In the genomic region with DNA sequence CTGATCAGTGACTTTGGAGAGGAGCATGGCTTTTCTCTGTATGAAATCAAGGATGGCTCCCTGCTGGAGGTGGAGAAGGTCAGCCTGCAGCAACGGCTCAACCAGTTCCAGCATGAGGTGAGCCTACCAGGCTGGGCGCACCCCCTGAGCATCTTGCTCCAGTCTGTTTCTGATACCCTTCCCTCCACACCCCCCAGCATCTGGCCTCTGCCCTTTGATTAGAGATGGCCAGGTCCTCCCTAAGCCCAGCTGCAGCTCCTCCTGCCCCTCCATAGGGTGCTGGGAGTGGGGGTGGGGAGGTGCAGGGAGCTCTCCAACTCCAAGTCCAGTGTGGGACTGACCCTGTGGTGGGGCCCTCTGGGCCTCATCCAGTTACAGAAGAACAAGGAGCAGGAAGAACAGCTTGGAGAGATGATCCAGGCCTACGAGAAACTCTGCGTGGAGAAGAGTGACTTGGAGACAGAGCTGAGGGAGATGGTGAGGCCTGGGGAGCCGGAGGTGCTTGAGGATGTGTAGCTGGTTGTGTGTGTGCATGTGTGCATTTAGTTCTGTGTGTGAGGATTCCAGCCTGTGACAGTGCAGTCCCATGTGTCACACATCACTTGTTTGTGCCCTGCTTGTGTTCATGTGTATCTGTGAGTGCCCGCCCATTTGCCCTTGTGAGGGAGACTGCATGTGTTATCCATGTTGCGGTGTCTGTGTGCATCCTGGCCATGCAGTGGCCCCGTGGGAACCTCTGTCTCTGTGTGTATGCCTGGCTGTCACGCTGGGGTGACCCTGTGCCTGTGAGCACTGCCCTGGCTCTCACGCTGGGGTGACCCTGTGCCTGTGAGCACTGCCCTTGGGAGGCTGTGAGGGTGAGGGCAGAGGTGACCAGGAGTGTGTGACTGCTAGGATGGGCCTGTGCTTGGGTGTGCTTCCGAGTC, we compare ENCODE assay signal across 12 cellular contexts.
DNase-seq lines count a peak whose midpoint lies in the region; ATAC-seq and TF ChIP-seq lines count a peak whose summit lies in the region.
"Had no signal": no experiment of that assay in that cellular context is flagged by ENCODE, and none has a peak within 500 bp of the region (broad histone marks: within the 10 kb centered on the region; RNA-seq: fewer than 3 reads in every experiment).

No MANE protein-coding gene starts in this region.

- H3K36me3 ChIP-seq in HEK293 (ENCODE audit: control insufficient read depth in 2 of 2, insufficient read depth in 1 of 2, low read length in 2 of 2) (peaks cover 5 to 40% of the 10 kb centered on the region in 2 experiments; a peak in 2 of 3 replicates), neutrophil (peaks cover 44% of the 10 kb centered on the region)
- H3K36me3 ChIP-seq: breast epithelium, SJSA1 had no signal

- H3K4me1 ChIP-seq in HEK293 (ENCODE audit: control insufficient read depth, insufficient read depth, low read length) (peaks cover 12% of the 10 kb centered on the region), neutrophil (ENCODE audit: control insufficient read depth in 1 of 2, insufficient read depth in 1 of 2, low read depth in 1 of 2, low read length in 1 of 2) (peaks cover 35 to 38% of the 10 kb centered on the region in 2 experiments)

- no peak overlapping the region for H3K4me3 Mint-ChIP-seq in central memory CD8-positive, alpha-beta T cell

- H3K27ac ChIP-seq in HEK293 (ENCODE audit: extremely low read depth, low read depth, low read length) = no peak overlapping the region
- peak overlapping the region; percentile 13 for H3K27ac ChIP-seq in neutrophil
- H3K27ac ChIP-seq: SJSA1 had no signal

- peaks cover 77% of the 10 kb centered on the region for H3K4me1 Mint-ChIP-seq in central memory CD8-positive, alpha-beta T cell

- H3K36me3 Mint-ChIP-seq in central memory CD8-positive, alpha-beta T cell (ENCODE audit: insufficient read depth) = peaks cover 33% of the 10 kb centered on the region

- peak; percentile 32 for DNase-seq in activated CD4-positive, CD25-positive, alpha-beta regulatory T cell treated with anti-CD3 and anti-CD28 coated beads, Interleukin-2, amount 50 U/mL, for 72 hours
- DNase-seq in activated CD4-positive, CD25-positive, alpha-beta regulatory T cell (lab: John Stamatoyannopoulos, UW) = no peak
- DNase-seq in central memory CD8-positive, alpha-beta T cell (ENCODE audit: low spot score in 2 of 2) = no peak
- no peak for DNase-seq in NCI-H2029 (lab: John Stamatoyannopoulos, UW)
- no peak for DNase-seq in NCI-H2196 treated with DMSO at 0.1 percent for 48 hours (lab: John Stamatoyannopoulos, UW; ENCODE audit: unreplicated experiment)
- DNase-seq: NCI-H1930 had no signal

- CTCF ChIA-PET in HEK293 (lab: Yijun Ruan, JAX) = interaction anchor here (0.6 to 5.9 kb wide), 19 partner anchors 9 to 753 kb away, joined by 3 to 58 read pairs (median 4); partner anchors contain the start of gene KPNB1

- no peak overlapping the region for H3K4me3 ChIP-seq in HEK293 (ENCODE audit: low read depth, low read length)
- no peak overlapping the region for H3K4me3 ChIP-seq in neutrophil (ENCODE audit: low read depth in 1 of 2, low read length in 1 of 2)
- H3K4me3 ChIP-seq: SJSA1, tibial artery had no signal

- H3K27me3 Mint-ChIP-seq in central memory CD8-positive, alpha-beta T cell = no peaks in the 10 kb centered on the region

- ATAC-seq in central memory CD8-positive, alpha-beta T cell (replicated peaks; ENCODE audit: extremely low read depth, poor library complexity, severe bottlenecking) = no peak
- ATAC-seq in HG02870 (IDR thresholded peaks at IDR 0.05; ENCODE audit: unreplicated experiment) = no peak

- H3K27ac Mint-ChIP-seq in central memory CD8-positive, alpha-beta T cell (ENCODE audit: low read depth) = peak overlapping the region; percentile 54

- POLR2A ChIA-PET in HEK293 (lab: Yijun Ruan, JAX) = interaction anchor here (0.8 to 1.5 kb wide), 4 partner anchors 9 to 22 kb away, joined by 3 to 9 read pairs (median 4); no protein-coding TSS in a partner anchor

- TF ChIP-seq CTCF in HEK293 (tag by site-specific recombination; IDR thresholded peaks at IDR 0.05) = no peak
- TF ChIP-seq CTCF in neutrophil (IDR thresholded peaks at IDR 0.05) = no peak

- H3K9me3 ChIP-seq in HEK293 (ENCODE audit: control insufficient read depth, insufficient read depth, low read depth, low read length) = no peaks in the 10 kb centered on the region
- H3K9me3 ChIP-seq in neutrophil = no peaks in the 10 kb centered on the region
- H3K9me3 ChIP-seq: breast epithelium, SJSA1, tibial artery had no signal

- H3K9me3 Mint-ChIP-seq in central memory CD8-positive, alpha-beta T cell = no peaks in the 10 kb centered on the region

- peaks cover 5% of the 10 kb centered on the region for H3K27me3 ChIP-seq in neutrophil
- H3K27me3 ChIP-seq: breast epithelium, SJSA1, tibial artery had no signal

TF ChIP-seq in HEK293, 187 proteins besides CTCF, POLR2A, EP300 and RAD21 (continues in another document):
- TF ChIP-seq ZNF777 (tag by site-specific recombination; IDR thresholded peaks at IDR 0.05; ENCODE audit: borderline replicate concordance) (no peak), KLF10 (tag by site-specific recombination; IDR thresholded peaks at IDR 0.05) (no peak), TCF7L2 (IDR thresholded peaks at IDR 0.05; ENCODE audit: borderline replicate concordance, low read depth, low read length) (no peak), BCL6B (tag by site-specific recombination; IDR thresholded peaks at IDR 0.05) (no peak), ZBTB17 (tag by site-specific recombination; IDR thresholded peaks at IDR 0.05) (peak; percentile 64), ZNF639 (tag by site-specific recombination; IDR thresholded peaks at IDR 0.05) (no peak), ZNF624 (tag by site-specific recombination; IDR thresholded peaks at IDR 0.05) (no peak), ZNF202 (tag by site-specific recombination; IDR thresholded peaks at IDR 0.05; ENCODE audit: borderline replicate concordance) (no peak), ZNF843 (tag by site-specific recombination; IDR thresholded peaks at IDR 0.05) (no peak), ZFHX2 (tag by site-specific recombination; conservative IDR thresholded peaks at IDR 0.05) (no peak)
- TF ChIP-seq, protein P1, sequence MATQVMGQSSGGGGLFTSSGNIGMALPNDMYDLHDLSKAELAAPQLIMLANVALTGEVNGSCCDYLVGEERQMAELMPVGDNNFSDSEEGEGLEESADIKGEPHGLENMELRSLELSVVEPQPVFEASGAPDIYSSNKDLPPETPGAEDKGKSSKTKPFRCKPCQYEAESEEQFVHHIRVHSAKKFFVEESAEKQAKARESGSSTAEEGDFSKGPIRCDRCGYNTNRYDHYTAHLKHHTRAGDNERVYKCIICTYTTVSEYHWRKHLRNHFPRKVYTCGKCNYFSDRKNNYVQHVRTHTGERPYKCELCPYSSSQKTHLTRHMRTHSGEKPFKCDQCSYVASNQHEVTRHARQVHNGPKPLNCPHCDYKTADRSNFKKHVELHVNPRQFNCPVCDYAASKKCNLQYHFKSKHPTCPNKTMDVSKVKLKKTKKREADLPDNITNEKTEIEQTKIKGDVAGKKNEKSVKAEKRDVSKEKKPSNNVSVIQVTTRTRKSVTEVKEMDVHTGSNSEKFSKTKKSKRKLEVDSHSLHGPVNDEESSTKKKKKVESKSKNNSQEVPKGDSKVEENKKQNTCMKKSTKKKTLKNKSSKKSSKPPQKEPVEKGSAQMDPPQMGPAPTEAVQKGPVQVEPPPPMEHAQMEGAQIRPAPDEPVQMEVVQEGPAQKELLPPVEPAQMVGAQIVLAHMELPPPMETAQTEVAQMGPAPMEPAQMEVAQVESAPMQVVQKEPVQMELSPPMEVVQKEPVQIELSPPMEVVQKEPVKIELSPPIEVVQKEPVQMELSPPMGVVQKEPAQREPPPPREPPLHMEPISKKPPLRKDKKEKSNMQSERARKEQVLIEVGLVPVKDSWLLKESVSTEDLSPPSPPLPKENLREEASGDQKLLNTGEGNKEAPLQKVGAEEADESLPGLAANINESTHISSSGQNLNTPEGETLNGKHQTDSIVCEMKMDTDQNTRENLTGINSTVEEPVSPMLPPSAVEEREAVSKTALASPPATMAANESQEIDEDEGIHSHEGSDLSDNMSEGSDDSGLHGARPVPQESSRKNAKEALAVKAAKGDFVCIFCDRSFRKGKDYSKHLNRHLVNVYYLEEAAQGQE (tag by site-specific recombination; IDR thresholded peaks at IDR 0.05) = peak; percentile 75
- TF ChIP-seq, protein P2, sequence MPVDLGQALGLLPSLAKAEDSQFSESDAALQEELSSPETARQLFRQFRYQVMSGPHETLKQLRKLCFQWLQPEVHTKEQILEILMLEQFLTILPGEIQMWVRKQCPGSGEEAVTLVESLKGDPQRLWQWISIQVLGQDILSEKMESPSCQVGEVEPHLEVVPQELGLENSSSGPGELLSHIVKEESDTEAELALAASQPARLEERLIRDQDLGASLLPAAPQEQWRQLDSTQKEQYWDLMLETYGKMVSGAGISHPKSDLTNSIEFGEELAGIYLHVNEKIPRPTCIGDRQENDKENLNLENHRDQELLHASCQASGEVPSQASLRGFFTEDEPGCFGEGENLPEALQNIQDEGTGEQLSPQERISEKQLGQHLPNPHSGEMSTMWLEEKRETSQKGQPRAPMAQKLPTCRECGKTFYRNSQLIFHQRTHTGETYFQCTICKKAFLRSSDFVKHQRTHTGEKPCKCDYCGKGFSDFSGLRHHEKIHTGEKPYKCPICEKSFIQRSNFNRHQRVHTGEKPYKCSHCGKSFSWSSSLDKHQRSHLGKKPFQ (tag by site-specific recombination; IDR thresholded peaks at IDR 0.05) = no peak
